In the genomic region with DNA sequence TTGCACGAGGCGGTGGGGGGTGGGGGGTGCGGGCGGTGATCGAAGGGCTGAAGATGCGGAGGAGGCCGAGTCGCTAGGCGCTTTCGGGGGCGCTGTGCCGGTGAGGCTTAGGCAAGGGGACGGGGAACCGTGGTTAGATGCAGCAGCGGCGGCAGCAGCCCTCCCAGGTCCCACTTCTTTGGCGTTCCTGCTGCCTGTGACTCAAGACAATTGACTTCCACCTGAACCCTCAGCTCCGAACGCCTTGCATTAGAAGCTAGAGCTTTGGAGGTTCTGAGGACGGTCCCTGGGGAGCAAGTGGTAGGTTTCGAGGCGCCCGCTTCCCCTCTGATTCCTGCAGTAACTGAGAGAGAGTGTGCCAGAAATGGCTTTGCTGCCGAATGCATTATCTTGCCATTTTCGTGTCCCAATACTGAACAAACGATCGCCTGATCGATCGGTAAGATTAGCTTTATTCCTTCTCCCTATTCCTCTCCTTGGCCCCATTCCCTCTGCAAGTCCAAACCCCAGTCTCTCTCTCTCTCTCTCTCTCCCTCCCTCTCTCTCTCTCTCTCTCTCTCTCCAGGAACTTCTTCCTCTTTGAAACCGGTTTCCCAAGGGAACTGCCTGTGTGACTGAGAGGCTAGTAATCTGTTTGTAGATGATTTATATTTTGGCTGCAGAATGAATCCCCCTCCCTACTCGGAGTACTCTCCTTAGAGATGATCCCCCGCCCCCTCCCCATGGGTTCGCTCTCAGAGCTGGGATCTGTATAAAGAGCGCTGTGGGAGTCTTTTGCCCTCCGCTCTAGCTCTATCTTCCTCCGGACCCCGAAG, we compare ENCODE assay signal across 8 cellular contexts. TPM values are rescaled to one million over a fixed set of nuclear protein-coding genes. Genes with fewer than 3 reads are reported as not detected.
DNase-seq lines count a peak whose midpoint lies in the region; ATAC-seq, FAIRE-seq and TF ChIP-seq lines count a peak whose summit lies in the region.

No MANE protein-coding gene starts in this region.

- DNase-seq in NCI-H1092 treated with DMSO at 0.1 percent for 48 hours (lab: John Stamatoyannopoulos, UW) (peak; percentile 50), astrocyte (ENCODE audit: low read depth) (peak; percentile 47), smooth muscle cell of the brain vasculature (ENCODE audit: low read depth, low spot score) (peak; percentile 2), ureter (ENCODE audit: low spot score) (no peak)

- FAIRE-seq in astrocyte (lab: Jason Lieb, UNC), result no peak

- H3K27ac ChIP-seq in astrocyte (ENCODE audit: low read depth, low read length), result no peak overlapping the region

- H4K20me1 ChIP-seq in astrocyte (ENCODE audit: insufficient read depth, low read length), result no peaks in the 10 kb centered on the region

- H3K27me3 ChIP-seq in astrocyte (ENCODE audit: insufficient read depth, low read length), result peaks cover 15% of the 10 kb centered on the region

- H3K9me3 Mint-ChIP-seq in astrocyte (ENCODE audit: unreplicated experiment), result no peaks in the 10 kb centered on the region

- peak overlapping the region; percentile 72 for H3K9ac ChIP-seq in astrocyte (ENCODE audit: low read length)

- peaks cover 17% of the 10 kb centered on the region for H3K4me1 ChIP-seq in astrocyte (ENCODE audit: insufficient read depth, low read length)

- no peak for TF ChIP-seq CTCF in astrocyte (IDR thresholded peaks at IDR 0.05; ENCODE audit: insufficient read depth, low read depth, low read length)

- peak overlapping the region; percentile 96 for H3K4me2 ChIP-seq in astrocyte (ENCODE audit: low read length)

- H3K4me1 Mint-ChIP-seq in astrocyte (ENCODE audit: low read depth, unreplicated experiment), result peaks cover 6% of the 10 kb centered on the region

- H3K36me3 ChIP-seq in astrocyte (ENCODE audit: insufficient read depth, low read length), result no peaks in the 10 kb centered on the region

- H2AFZ ChIP-seq in astrocyte (ENCODE audit: low read depth, low read length), result peak overlapping the region; percentile 92

- H3K79me2 ChIP-seq in astrocyte (ENCODE audit: insufficient read depth, low read length), result no peaks in the 10 kb centered on the region

- H3K9me3 ChIP-seq in astrocyte (ENCODE audit: insufficient read depth, low read depth, low read length) (no peaks in the 10 kb centered on the region), iPS-18c (ENCODE audit: control insufficient read depth, insufficient read depth, low read length) (no peaks in the 10 kb centered on the region)

- H3K4me3 ChIP-seq in astrocyte (ENCODE audit: insufficient read depth, low read depth, low read length), result peak overlapping the region; percentile 69
- H3K4me3 ChIP-seq in iPS-18c (ENCODE audit: insufficient read depth, low read depth, low read length), result peak overlapping the region; percentile 68

- no peaks in the 10 kb centered on the region for H3K36me3 Mint-ChIP-seq in astrocyte (ENCODE audit: low read depth, unreplicated experiment)

- ATAC-seq in GM18907 (IDR thresholded peaks at IDR 0.05; ENCODE audit: unreplicated experiment) (peak; percentile 81), HG03108 (IDR thresholded peaks at IDR 0.05; ENCODE audit: unreplicated experiment) (no peak), HG02870 (IDR thresholded peaks at IDR 0.05; ENCODE audit: unreplicated experiment) (no peak)

- peak overlapping the region; percentile 91 for H3K4me3 Mint-ChIP-seq in astrocyte (ENCODE audit: unreplicated experiment)

- H3K27ac Mint-ChIP-seq in astrocyte (ENCODE audit: unreplicated experiment), result no peak overlapping the region

- H3K27me3 Mint-ChIP-seq in astrocyte (ENCODE audit: low read depth, unreplicated experiment), result peaks cover 57% of the 10 kb centered on the region

RNA-seq across cellular contexts. Expression of a gene that starts 0.7 kb away (rescaled TPM):
- not detected in 2 replicates for total RNA-seq in astrocyte
- total RNA-seq in ureter, result not detected
